Comparison of ENCODE assay signal across 1 cellular context in the genomic region with DNA sequence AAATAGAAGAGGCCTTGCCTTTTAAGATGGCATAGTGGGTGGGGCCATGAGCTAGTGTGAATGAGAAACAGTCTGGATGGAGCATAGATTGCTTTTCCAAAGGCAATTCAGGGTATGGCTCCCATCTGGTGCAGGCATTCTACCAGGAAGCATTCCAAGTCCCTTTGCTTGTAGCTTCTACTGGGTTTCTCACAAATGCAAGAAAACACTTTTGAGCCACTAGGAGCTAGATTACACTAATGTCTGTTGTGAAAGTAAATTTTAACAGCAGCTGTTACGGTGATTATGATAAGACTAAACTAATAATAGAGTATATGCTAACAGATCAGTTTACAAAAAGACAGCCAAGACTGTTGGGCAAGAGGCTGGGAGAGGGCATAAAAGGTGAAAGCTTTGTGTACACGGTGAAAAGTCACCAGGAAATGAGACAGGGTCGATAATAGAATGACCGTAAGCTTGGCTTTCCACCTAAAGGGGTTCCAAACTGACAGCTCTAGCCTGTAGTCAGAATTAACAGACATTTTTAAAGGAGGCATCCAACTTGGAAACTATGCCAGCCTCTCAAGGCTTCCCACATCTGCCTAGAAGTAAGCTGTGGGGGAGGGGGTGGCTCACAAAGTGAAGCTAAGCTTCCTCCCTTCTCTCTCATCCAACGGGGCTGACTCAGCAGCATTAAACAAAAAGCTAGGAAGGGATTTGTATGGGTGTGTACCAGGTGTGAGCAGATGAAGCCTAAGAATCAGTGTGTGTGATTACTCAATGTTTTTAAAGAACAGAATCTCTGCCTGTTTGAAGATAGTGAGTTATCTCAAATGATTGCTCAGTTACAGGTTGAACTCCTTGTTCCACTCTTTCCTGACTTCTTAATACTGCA.
A peak's percentile ranks its signal among the peaks of the same experiment; 100 is the strongest.
TF ChIP-seq lines count a peak whose summit lies in the region.

No MANE protein-coding gene starts in this region.

TF ChIP-seq in HepG2, 621 proteins besides CTCF, POLR2A, EP300 and RAD21 (continued from another document and continues in another):
- TF ChIP-seq, protein P1, sequence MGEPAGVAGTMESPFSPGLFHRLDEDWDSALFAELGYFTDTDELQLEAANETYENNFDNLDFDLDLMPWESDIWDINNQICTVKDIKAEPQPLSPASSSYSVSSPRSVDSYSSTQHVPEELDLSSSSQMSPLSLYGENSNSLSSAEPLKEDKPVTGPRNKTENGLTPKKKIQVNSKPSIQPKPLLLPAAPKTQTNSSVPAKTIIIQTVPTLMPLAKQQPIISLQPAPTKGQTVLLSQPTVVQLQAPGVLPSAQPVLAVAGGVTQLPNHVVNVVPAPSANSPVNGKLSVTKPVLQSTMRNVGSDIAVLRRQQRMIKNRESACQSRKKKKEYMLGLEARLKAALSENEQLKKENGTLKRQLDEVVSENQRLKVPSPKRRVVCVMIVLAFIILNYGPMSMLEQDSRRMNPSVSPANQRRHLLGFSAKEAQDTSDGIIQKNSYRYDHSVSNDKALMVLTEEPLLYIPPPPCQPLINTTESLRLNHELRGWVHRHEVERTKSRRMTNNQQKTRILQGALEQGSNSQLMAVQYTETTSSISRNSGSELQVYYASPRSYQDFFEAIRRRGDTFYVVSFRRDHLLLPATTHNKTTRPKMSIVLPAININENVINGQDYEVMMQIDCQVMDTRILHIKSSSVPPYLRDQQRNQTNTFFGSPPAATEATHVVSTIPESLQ (CRISPR knock-in tag; conservative IDR thresholded peaks at IDR 0.05) = no peak
- peak; percentile 73; the same call in 1 of the 2 replicates for TF ChIP-seq DPF2 (CRISPR knock-in tag; IDR thresholded peaks at IDR 0.05; ENCODE audit: borderline replicate concordance, low read depth)
- TF ChIP-seq NR2F2 (IDR thresholded peaks at IDR 0.05; ENCODE audit: borderline replicate concordance, low read depth) = peak; percentile 100
- TF ChIP-seq THAP11 (CRISPR knock-in tag; IDR thresholded peaks at IDR 0.05) = peak; percentile 80
- no peak for TF ChIP-seq ETV6 (CRISPR knock-in tag; conservative IDR thresholded peaks at IDR 0.05)
- TF ChIP-seq POLR2G (IDR thresholded peaks at IDR 0.05; ENCODE audit: low read depth, low read length) = no peak
- TF ChIP-seq, protein P2, sequence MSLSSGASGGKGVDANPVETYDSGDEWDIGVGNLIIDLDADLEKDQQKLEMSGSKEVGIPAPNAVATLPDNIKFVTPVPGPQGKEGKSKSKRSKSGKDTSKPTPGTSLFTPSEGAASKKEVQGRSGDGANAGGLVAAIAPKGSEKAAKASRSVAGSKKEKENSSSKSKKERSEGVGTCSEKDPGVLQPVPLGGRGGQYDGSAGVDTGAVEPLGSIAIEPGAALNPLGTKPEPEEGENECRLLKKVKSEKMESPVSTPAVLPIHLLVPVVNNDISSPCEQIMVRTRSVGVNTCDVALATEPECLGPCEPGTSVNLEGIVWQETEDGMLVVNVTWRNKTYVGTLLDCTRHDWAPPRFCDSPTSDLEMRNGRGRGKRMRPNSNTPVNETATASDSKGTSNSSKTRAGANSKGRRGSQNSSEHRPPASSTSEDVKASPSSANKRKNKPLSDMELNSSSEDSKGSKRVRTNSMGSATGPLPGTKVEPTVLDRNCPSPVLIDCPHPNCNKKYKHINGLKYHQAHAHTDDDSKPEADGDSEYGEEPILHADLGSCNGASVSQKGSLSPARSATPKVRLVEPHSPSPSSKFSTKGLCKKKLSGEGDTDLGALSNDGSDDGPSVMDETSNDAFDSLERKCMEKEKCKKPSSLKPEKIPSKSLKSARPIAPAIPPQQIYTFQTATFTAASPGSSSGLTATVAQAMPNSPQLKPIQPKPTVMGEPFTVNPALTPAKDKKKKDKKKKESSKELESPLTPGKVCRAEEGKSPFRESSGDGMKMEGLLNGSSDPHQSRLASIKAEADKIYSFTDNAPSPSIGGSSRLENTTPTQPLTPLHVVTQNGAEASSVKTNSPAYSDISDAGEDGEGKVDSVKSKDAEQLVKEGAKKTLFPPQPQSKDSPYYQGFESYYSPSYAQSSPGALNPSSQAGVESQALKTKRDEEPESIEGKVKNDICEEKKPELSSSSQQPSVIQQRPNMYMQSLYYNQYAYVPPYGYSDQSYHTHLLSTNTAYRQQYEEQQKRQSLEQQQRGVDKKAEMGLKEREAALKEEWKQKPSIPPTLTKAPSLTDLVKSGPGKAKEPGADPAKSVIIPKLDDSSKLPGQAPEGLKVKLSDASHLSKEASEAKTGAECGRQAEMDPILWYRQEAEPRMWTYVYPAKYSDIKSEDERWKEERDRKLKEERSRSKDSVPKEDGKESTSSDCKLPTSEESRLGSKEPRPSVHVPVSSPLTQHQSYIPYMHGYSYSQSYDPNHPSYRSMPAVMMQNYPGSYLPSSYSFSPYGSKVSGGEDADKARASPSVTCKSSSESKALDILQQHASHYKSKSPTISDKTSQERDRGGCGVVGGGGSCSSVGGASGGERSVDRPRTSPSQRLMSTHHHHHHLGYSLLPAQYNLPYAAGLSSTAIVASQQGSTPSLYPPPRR (CRISPR knock-in tag; IDR thresholded peaks at IDR 0.05; ENCODE audit: borderline replicate concordance) = peak; percentile 100
- peak; percentile 88 for TF ChIP-seq SOX5 (CRISPR knock-in tag; IDR thresholded peaks at IDR 0.05; ENCODE audit: borderline replicate concordance)
- 0 out of 2 replicates have a peak, but pooled peaks have one; percentile 39 for TF ChIP-seq YEATS4 (CRISPR knock-in tag; IDR thresholded peaks at IDR 0.05; ENCODE audit: borderline replicate concordance)
- TF ChIP-seq, protein P3, sequence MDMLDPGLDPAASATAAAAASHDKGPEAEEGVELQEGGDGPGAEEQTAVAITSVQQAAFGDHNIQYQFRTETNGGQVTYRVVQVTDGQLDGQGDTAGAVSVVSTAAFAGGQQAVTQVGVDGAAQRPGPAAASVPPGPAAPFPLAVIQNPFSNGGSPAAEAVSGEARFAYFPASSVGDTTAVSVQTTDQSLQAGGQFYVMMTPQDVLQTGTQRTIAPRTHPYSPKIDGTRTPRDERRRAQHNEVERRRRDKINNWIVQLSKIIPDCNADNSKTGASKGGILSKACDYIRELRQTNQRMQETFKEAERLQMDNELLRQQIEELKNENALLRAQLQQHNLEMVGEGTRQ (IDR thresholded peaks at IDR 0.05; ENCODE audit: low read depth, low read length) = no peak
- TF ChIP-seq, protein P3 (CRISPR knock-in tag; IDR thresholded peaks at IDR 0.05; ENCODE audit: borderline replicate concordance) = no peak
- TF ChIP-seq ZNF678 (CRISPR knock-in tag; IDR thresholded peaks at IDR 0.05) = no peak
- TF ChIP-seq, protein P4, sequence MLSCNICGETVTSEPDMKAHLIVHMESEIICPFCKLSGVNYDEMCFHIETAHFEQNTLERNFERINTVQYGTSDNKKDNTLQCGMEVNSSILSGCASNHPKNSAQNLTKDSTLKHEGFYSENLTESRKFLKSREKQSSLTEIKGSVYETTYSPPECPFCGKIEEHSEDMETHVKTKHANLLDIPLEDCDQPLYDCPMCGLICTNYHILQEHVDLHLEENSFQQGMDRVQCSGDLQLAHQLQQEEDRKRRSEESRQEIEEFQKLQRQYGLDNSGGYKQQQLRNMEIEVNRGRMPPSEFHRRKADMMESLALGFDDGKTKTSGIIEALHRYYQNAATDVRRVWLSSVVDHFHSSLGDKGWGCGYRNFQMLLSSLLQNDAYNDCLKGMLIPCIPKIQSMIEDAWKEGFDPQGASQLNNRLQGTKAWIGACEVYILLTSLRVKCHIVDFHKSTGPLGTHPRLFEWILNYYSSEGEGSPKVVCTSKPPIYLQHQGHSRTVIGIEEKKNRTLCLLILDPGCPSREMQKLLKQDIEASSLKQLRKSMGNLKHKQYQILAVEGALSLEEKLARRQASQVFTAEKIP (CRISPR knock-in tag; IDR thresholded peaks at IDR 0.05; ENCODE audit: borderline replicate concordance) = no peak
- TF ChIP-seq NFRKB (IDR thresholded peaks at IDR 0.05) = no peak
- TF ChIP-seq TCF7 (IDR thresholded peaks at IDR 0.05; ENCODE audit: low read depth) = peak; percentile 87
- TF ChIP-seq ZNF510 (CRISPR knock-in tag; IDR thresholded peaks at IDR 0.05; ENCODE audit: low read depth) = no peak
- TF ChIP-seq ZSCAN29 (CRISPR knock-in tag; conservative IDR thresholded peaks at IDR 0.05) = no peak; the same call in 1 of the 2 replicates
- TF ChIP-seq, protein P5, sequence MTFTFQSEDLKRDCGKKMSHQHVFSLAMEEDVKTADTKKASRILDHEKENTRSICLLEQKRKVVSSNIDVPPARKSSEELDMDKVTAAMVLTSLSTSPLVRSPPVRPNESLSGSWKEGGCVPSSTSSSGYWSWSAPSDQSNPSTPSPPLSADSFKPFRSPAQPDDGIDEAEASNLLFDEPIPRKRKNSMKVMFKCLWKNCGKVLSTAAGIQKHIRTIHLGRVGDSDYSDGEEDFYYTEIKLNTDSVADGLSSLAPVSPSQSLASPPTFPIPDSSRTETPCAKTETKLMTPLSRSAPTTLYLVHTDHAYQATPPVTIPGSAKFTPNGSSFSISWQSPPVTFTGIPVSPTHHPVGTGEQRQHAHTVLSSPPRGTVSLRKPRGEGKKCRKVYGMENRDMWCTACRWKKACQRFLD (CRISPR knock-in tag; IDR thresholded peaks at IDR 0.05; ENCODE audit: borderline replicate concordance) = no peak
- peak; percentile 81 for TF ChIP-seq GATA4 (IDR thresholded peaks at IDR 0.05; ENCODE audit: borderline replicate concordance, low read depth)
- TF ChIP-seq MIXL1 (CRISPR knock-in tag; IDR thresholded peaks at IDR 0.05) = peak; percentile 98
- TF ChIP-seq ATF7 (IDR thresholded peaks at IDR 0.05) = no peak
- no peak for TF ChIP-seq ATF7 (CRISPR knock-in tag; IDR thresholded peaks at IDR 0.05)
- no peak for TF ChIP-seq GPN1 (CRISPR knock-in tag; IDR thresholded peaks at IDR 0.05; ENCODE audit: borderline replicate concordance)
- no peak for TF ChIP-seq SP4 (CRISPR knock-in tag; IDR thresholded peaks at IDR 0.05)
- TF ChIP-seq ZNF296 (CRISPR knock-in tag; conservative IDR thresholded peaks at IDR 0.05) = no peak
- TF ChIP-seq, protein P6, sequence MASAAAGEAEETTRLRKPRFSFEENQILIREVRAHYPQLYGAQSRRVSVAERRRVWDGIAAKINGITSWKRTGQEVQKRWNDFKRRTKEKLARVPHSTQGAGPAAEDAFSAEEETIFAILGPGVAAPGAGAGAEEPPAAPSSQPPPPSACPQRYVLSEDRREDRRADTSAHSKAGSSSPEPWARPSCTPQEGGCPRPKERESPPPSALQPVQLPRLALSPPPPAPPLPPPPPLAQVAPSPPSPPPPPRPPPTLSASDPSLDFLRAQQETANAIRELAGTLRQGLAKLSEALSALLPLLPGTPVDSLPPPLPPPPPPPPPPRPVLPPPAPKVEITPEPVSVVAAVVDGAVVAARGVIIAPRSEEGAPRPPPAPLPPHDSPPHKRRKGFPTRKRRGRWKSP (CRISPR knock-in tag; IDR thresholded peaks at IDR 0.05) = peak; percentile 63; the same call in 1 of the 2 replicates
- no peak; the same call in 1 of the 2 replicates for TF ChIP-seq JDP2 (CRISPR knock-in tag; IDR thresholded peaks at IDR 0.05; ENCODE audit: borderline replicate concordance)
- TF ChIP-seq ZNF724P (CRISPR knock-in tag; IDR thresholded peaks at IDR 0.05; ENCODE audit: borderline replicate concordance) = no peak
- peak; percentile 60 for TF ChIP-seq ELF1 (CRISPR knock-in tag; IDR thresholded peaks at IDR 0.05)
- no peak for TF ChIP-seq ZNF773 (CRISPR knock-in tag; IDR thresholded peaks at IDR 0.05; ENCODE audit: borderline replicate concordance)
- TF ChIP-seq ZNF3 (CRISPR knock-in tag; IDR thresholded peaks at IDR 0.05) = no peak
- TF ChIP-seq TCF12 (IDR thresholded peaks at IDR 0.05) = no peak
- peak; percentile 91 for TF ChIP-seq TCF12 (CRISPR knock-in tag; IDR thresholded peaks at IDR 0.05)
- no peak for TF ChIP-seq CENPT (CRISPR knock-in tag; IDR thresholded peaks at IDR 0.05; ENCODE audit: low read depth)
- no peak for TF ChIP-seq ZNF709 (CRISPR knock-in tag; IDR thresholded peaks at IDR 0.05)
- TF ChIP-seq, protein P7, sequence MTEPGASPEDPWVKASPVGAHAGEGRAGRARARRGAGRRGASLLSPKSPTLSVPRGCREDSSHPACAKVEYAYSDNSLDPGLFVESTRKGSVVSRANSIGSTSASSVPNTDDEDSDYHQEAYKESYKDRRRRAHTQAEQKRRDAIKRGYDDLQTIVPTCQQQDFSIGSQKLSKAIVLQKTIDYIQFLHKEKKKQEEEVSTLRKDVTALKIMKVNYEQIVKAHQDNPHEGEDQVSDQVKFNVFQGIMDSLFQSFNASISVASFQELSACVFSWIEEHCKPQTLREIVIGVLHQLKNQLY (CRISPR knock-in tag; IDR thresholded peaks at IDR 0.05) = peak; percentile 39; the same call in 1 of the 2 replicates
- no peak for TF ChIP-seq PLRG1 (conservative IDR thresholded peaks at IDR 0.05)
- TF ChIP-seq, protein P8, sequence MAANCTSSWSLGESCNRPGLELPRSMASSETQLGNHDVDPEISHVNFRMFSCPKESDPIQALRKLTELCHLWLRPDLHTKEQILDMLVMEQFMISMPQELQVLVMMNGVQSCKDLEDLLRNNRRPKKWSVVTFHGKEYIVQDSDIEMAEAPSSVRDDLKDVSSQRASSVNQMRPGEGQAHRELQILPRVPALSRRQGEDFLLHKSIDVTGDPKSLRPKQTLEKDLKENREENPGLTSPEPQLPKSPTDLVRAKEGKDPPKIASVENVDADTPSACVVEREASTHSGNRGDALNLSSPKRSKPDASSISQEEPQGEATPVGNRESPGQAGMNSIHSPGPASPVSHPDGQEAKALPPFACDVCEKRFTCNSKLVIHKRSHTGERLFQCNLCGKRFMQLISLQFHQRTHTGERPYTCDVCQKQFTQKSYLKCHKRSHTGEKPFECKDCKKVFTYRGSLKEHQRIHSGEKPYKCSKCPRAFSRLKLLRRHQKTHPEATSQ (CRISPR knock-in tag; IDR thresholded peaks at IDR 0.05; ENCODE audit: borderline replicate concordance) = no peak
- TF ChIP-seq, protein P9, sequence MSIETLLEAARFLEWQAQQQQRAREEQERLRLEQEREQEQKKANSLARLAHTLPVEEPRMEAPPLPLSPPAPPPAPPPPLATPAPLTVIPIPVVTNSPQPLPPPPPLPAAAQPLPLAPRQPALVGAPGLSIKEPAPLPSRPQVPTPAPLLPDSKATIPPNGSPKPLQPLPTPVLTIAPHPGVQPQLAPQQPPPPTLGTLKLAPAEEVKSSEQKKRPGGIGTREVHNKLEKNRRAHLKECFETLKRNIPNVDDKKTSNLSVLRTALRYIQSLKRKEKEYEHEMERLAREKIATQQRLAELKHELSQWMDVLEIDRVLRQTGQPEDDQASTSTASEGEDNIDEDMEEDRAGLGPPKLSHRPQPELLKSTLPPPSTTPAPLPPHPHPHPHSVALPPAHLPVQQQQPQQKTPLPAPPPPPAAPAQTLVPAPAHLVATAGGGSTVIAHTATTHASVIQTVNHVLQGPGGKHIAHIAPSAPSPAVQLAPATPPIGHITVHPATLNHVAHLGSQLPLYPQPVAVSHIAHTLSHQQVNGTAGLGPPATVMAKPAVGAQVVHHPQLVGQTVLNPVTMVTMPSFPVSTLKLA (IDR thresholded peaks at IDR 0.05) = no peak
- no peak for TF ChIP-seq EEA1 (CRISPR knock-in tag; IDR thresholded peaks at IDR 0.05; ENCODE audit: borderline replicate concordance)
- TF ChIP-seq SKI (IDR thresholded peaks at IDR 0.05; ENCODE audit: partially characterized antibody) = peak; percentile 99
- TF ChIP-seq ZNF343 (CRISPR knock-in tag; IDR thresholded peaks at IDR 0.05) = no peak
- TF ChIP-seq NAIF1 (CRISPR knock-in tag; IDR thresholded peaks at IDR 0.05; ENCODE audit: borderline replicate concordance) = no peak
